In genomic region chr9:104863180-104863883, GRCh38 we compare ENCODE assay signal across 8 cellular contexts.
DNase-seq lines count a peak whose midpoint lies in the region; ATAC-seq and TF ChIP-seq lines count a peak whose summit lies in the region.

No MANE protein-coding gene starts in this region.

- TF ChIP-seq CTCF in AG04449 (IDR thresholded peaks at IDR 0.05; ENCODE audit: insufficient read depth, low read length, missing control alignments) (peak; percentile 75), breast epithelium (IDR thresholded peaks at IDR 0.05) (peak; percentile 33 to 57 (median 57))

- no peak overlapping the region for H3K4me3 ChIP-seq in AG04449 (ENCODE audit: low read depth, low read length)
- no peak overlapping the region for H3K4me3 ChIP-seq in breast epithelium

- peak overlapping the region; percentile 30 to 62 for H3K27ac ChIP-seq in breast epithelium

- POLR2A ChIA-PET in AG04449 (lab: Yijun Ruan, JAX): interaction anchor here (1.4 kb wide), 1 partner anchor 64 kb away, joined by 5 read pairs; no protein-coding TSS in a partner anchor

- DNase-seq in AG04449 (ENCODE audit: low read depth, low spot score) (no peak), NCI-H1417 treated with DMSO at 0.1 percent for 48 hours (lab: John Stamatoyannopoulos, UW) (peak; percentile 42), T-helper 1 cell (peak in 3 of 5 donors; percentile 9 to 55 (median 24)), breast epithelium (ENCODE audit: low spot score in 2 of 2) (no peak), iris pigment epithelial cell (ENCODE audit: low read depth) (peak; percentile 89)
- DNase-seq in stimulated activated CD4-positive, alpha-beta T cell treated with anti-CD3 and anti-CD28 coated beads, Interleukin-15, amount 100 ng/mL, for 48 hours (ENCODE audit: low read depth in 2 of 2): peak; percentile 13 to 17

- no peaks in the 10 kb centered on the region for H3K27me3 ChIP-seq in breast epithelium

- ATAC-seq in GM18498 (IDR thresholded peaks at IDR 0.05; ENCODE audit: unreplicated experiment) (peak; percentile 91), HG02885 (IDR thresholded peaks at IDR 0.05; ENCODE audit: poor library complexity, unreplicated experiment) (peak; percentile 81)

- no peak for TF ChIP-seq POLR2A in breast epithelium (IDR thresholded peaks at IDR 0.05)

- CTCF ChIA-PET in AG04449 (lab: Yijun Ruan, JAX): interaction anchor here (0.5 to 3.6 kb wide), 56 partner anchors 9 to 691 kb away, joined by 3 to 32 read pairs (median 6); partner anchors contain the start of gene ABCA1

- intact Hi-C loops in breast epithelium (cut with DNase I; ENCODE audit: low total_unique reads): no loop called here

- H3K4me1 ChIP-seq in breast epithelium: no peaks in the 10 kb centered on the region

- no peaks in the 10 kb centered on the region for H3K9me3 ChIP-seq in breast epithelium

- no peaks in the 10 kb centered on the region for H3K36me3 ChIP-seq in breast epithelium

Comparison
In these comparisons a context has a peak if more than half of its experiments do, and no peak if none do; other contexts are left out.
1. DNase-seq: peak in NCI-H1417 treated with DMSO at 0.1 percent for 48 hours (single experiment), T-helper 1 cell (3 of 5), iris pigment epithelial cell (single experiment) and stimulated activated CD4-positive, alpha-beta T cell treated with anti-CD3 and anti-CD28 coated beads, Interleukin-15, amount 100 ng/mL, for 48 hours (2 of 2); none in AG04449 (single experiment) and breast epithelium (0 of 2).